ENCODE assay signal across 1 cellular context in genomic region chr16:65287307-65287706, GRCh38.
TF ChIP-seq lines count a peak whose summit lies in the region.

No MANE protein-coding gene starts in this region.

TF ChIP-seq in WTC11, 78 proteins besides CTCF, POLR2A, EP300 and RAD21 (continued from another document):
- TF ChIP-seq, protein P1, sequence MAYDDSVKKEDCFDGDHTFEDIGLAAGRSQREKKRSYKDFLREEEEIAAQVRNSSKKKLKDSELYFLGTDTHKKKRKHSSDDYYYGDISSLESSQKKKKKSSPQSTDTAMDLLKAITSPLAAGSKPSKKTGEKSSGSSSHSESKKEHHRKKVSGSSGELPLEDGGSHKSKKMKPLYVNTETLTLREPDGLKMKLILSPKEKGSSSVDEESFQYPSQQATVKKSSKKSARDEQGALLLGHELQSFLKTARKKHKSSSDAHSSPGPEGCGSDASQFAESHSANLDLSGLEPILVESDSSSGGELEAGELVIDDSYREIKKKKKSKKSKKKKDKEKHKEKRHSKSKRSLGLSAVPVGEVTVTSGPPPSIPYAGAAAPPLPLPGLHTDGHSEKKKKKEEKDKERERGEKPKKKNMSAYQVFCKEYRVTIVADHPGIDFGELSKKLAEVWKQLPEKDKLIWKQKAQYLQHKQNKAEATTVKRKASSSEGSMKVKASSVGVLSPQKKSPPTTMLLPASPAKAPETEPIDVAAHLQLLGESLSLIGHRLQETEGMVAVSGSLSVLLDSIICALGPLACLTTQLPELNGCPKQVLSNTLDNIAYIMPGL (CRISPR knock-in tag; IDR thresholded peaks at IDR 0.05) = no peak
- TF ChIP-seq, protein P2, sequence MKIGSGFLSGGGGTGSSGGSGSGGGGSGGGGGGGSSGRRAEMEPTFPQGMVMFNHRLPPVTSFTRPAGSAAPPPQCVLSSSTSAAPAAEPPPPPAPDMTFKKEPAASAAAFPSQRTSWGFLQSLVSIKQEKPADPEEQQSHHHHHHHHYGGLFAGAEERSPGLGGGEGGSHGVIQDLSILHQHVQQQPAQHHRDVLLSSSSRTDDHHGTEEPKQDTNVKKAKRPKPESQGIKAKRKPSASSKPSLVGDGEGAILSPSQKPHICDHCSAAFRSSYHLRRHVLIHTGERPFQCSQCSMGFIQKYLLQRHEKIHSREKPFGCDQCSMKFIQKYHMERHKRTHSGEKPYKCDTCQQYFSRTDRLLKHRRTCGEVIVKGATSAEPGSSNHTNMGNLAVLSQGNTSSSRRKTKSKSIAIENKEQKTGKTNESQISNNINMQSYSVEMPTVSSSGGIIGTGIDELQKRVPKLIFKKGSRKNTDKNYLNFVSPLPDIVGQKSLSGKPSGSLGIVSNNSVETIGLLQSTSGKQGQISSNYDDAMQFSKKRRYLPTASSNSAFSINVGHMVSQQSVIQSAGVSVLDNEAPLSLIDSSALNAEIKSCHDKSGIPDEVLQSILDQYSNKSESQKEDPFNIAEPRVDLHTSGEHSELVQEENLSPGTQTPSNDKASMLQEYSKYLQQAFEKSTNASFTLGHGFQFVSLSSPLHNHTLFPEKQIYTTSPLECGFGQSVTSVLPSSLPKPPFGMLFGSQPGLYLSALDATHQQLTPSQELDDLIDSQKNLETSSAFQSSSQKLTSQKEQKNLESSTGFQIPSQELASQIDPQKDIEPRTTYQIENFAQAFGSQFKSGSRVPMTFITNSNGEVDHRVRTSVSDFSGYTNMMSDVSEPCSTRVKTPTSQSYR (CRISPR knock-in tag; IDR thresholded peaks at IDR 0.05) = no peak
- TF ChIP-seq TP53 (CRISPR knock-in tag; IDR thresholded peaks at IDR 0.05) (no peak), AR (CRISPR knock-in tag; IDR thresholded peaks at IDR 0.05) (no peak), GTF2I (CRISPR knock-in tag; conservative IDR thresholded peaks at IDR 0.05) (no peak), ZNF121 (CRISPR knock-in tag; IDR thresholded peaks at IDR 0.05) (no peak), GRHL2 (CRISPR knock-in tag; IDR thresholded peaks at IDR 0.05; ENCODE audit: insufficient replicate concordance, severe bottlenecking) (no peak)
- TF ChIP-seq, protein P3, sequence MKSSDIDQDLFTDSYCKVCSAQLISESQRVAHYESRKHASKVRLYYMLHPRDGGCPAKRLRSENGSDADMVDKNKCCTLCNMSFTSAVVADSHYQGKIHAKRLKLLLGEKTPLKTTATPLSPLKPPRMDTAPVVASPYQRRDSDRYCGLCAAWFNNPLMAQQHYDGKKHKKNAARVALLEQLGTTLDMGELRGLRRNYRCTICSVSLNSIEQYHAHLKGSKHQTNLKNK (CRISPR knock-in tag; IDR thresholded peaks at IDR 0.05) = no peak
- TF ChIP-seq, protein P4, sequence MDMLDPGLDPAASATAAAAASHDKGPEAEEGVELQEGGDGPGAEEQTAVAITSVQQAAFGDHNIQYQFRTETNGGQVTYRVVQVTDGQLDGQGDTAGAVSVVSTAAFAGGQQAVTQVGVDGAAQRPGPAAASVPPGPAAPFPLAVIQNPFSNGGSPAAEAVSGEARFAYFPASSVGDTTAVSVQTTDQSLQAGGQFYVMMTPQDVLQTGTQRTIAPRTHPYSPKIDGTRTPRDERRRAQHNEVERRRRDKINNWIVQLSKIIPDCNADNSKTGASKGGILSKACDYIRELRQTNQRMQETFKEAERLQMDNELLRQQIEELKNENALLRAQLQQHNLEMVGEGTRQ (CRISPR knock-in tag; IDR thresholded peaks at IDR 0.05) = no peak
- TF ChIP-seq, protein P5, sequence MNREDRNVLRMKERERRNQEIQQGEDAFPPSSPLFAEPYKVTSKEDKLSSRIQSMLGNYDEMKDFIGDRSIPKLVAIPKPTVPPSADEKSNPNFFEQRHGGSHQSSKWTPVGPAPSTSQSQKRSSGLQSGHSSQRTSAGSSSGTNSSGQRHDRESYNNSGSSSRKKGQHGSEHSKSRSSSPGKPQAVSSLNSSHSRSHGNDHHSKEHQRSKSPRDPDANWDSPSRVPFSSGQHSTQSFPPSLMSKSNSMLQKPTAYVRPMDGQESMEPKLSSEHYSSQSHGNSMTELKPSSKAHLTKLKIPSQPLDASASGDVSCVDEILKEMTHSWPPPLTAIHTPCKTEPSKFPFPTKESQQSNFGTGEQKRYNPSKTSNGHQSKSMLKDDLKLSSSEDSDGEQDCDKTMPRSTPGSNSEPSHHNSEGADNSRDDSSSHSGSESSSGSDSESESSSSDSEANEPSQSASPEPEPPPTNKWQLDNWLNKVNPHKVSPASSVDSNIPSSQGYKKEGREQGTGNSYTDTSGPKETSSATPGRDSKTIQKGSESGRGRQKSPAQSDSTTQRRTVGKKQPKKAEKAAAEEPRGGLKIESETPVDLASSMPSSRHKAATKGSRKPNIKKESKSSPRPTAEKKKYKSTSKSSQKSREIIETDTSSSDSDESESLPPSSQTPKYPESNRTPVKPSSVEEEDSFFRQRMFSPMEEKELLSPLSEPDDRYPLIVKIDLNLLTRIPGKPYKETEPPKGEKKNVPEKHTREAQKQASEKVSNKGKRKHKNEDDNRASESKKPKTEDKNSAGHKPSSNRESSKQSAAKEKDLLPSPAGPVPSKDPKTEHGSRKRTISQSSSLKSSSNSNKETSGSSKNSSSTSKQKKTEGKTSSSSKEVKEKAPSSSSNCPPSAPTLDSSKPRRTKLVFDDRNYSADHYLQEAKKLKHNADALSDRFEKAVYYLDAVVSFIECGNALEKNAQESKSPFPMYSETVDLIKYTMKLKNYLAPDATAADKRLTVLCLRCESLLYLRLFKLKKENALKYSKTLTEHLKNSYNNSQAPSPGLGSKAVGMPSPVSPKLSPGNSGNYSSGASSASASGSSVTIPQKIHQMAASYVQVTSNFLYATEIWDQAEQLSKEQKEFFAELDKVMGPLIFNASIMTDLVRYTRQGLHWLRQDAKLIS (CRISPR knock-in tag; IDR thresholded peaks at IDR 0.05; ENCODE audit: borderline replicate concordance) = no peak
